In the genomic region with DNA sequence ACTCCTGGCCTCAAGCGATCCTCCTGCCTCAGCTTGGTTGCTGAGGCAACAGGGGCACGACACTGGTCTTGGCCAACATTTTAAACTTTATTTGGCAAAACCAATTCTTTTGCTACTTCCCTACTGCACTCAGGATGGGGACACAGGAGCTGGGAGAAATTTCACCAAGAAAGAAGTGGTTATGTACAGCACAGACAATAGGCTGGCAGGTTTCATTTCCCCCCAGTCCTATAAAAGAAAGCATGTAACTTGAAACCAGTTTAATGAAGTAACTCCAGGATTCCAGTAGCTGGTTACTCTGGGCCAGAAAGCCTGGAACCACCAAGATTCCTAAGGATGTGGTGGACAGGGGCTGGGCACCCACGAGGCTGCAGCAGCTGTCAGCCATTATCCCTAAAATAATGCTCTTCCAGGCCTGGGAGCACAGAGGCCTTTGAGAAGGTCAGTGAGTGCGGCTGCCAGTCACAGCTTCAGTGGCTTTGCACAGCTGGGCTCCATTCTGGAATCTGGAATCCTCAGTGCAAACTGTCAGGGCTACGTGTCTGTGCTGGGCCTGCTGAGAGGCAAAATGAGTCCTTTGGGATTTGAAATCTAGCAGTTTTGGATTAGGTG, we compare ENCODE assay signal across 8 cellular contexts.
DNase-seq lines count a peak whose midpoint lies in the region; ATAC-seq and TF ChIP-seq lines count a peak whose summit lies in the region.

No MANE protein-coding gene starts in this region.

- H3K9ac ChIP-seq in PC-3 (ENCODE audit: low read length), result no peak overlapping the region

- CTCF ChIA-PET in PC-3 (lab: Charles Lee), result no interaction called here

- H3K27me3 ChIP-seq in PC-3 (ENCODE audit: low read length) (no peaks in the 10 kb centered on the region), ascending aorta (no peaks in the 10 kb centered on the region)

- peak overlapping the region; percentile 50; the same call in 1 of the 2 replicates for H2AFZ ChIP-seq in PC-3 (ENCODE audit: low read length)

- H3K4me3 ChIP-seq in PC-3 (ENCODE audit: low read length) (no peak overlapping the region), fibroblast of the aortic adventitia (ENCODE audit: low read depth, low read length) (no peak overlapping the region), ascending aorta (no peak overlapping the region)

- no peak overlapping the region for H3K4me2 ChIP-seq in PC-3 (ENCODE audit: low read length)

- H3K4me1 ChIP-seq in PC-3 (ENCODE audit: insufficient read depth, low read length) (peaks cover 44% of the 10 kb centered on the region), ascending aorta (peaks cover 0 to 6% of the 10 kb centered on the region in 2 donors)

- ATAC-seq in PC-3, result peak; percentile 54
- ATAC-seq in sciatic nerve, result peak; percentile 68
- ATAC-seq in HG02678 (IDR thresholded peaks at IDR 0.05; ENCODE audit: unreplicated experiment), result no peak
- no peak for ATAC-seq in GM18520 (IDR thresholded peaks at IDR 0.05; ENCODE audit: unreplicated experiment)

- H3F3A ChIP-seq in PC-3 (ENCODE audit: low read length, unreplicated experiment), result no peaks in the 10 kb centered on the region

- no peaks in the 10 kb centered on the region for H3K79me2 ChIP-seq in PC-3 (ENCODE audit: low read length)

- POLR2A ChIA-PET in PC-3 (lab: Charles Lee; ENCODE audit: unreplicated experiment), result no interaction called here

- intact Hi-C loops in PC-3 (cut with micrococcal nuclease) (no loop called here), sciatic nerve (cut with DNase I) (no loop called here), ascending aorta (cut with DNase I) (no loop called here)

- no peaks in the 10 kb centered on the region for H3K9me3 ChIP-seq in PC-3 (ENCODE audit: low read length)
- H3K9me3 ChIP-seq in ascending aorta, result no peaks in the 10 kb centered on the region

- H3K27ac ChIP-seq in PC-3 (ENCODE audit: low read length) (no peak overlapping the region), ascending aorta (peak overlapping the region in 1 of 2 donors; percentile 23)

- H3K36me3 ChIP-seq in PC-3 (ENCODE audit: low read depth, low read length), result no peaks in the 10 kb centered on the region
- no peaks in the 10 kb centered on the region for H3K36me3 ChIP-seq in ascending aorta

- H4K20me1 ChIP-seq in PC-3 (ENCODE audit: low read length), result no peaks in the 10 kb centered on the region

- BruUV-seq in PC-3 (replicated peaks; lab: Mats Ljungman, UMichigan), result no TSS peak

- DNase-seq in HCEC 1CT (peak; percentile 61), PC-3 (peak; percentile 48), fibroblast of the aortic adventitia (ENCODE audit: low read depth) (peak; percentile 71), sciatic nerve (ENCODE audit: low spot score) (no peak), ascending aorta (ENCODE audit: low spot score in 2 of 2) (no peak), HuH-7.5 (ENCODE audit: low spot score) (no peak)

- no peaks in the 10 kb centered on the region for H3K9me2 ChIP-seq in PC-3 (replicated peaks; ENCODE audit: low read length)

- no peak for TF ChIP-seq CTCF in PC-3 (conservative IDR thresholded peaks at IDR 0.05; ENCODE audit: low read depth, low read length)
- no peak for TF ChIP-seq CTCF in fibroblast of the aortic adventitia (IDR thresholded peaks at IDR 0.05; ENCODE audit: insufficient read depth, low read length)
- TF ChIP-seq CTCF in ascending aorta (IDR thresholded peaks at IDR 0.05), result no peak

Comparison
In these comparisons a context has a peak if more than half of its experiments do, and no peak if none do; other contexts are left out.
1. DNase-seq: peak in HCEC 1CT (single experiment), PC-3 (single experiment) and fibroblast of the aortic adventitia (single experiment); none in sciatic nerve (single experiment), ascending aorta (0 of 2) and HuH-7.5 (single experiment).
2. ATAC-seq: peak in PC-3 (single experiment) and sciatic nerve (single experiment); none in HG02678 (single experiment) and GM18520 (single experiment).